In genomic region chr11:19281555-19281954, GRCh38 we compare ENCODE assay signal across 16 cellular contexts. TPM values are rescaled to one million over a fixed set of nuclear protein-coding genes. Genes with fewer than 3 reads are reported as not detected.
A peak's percentile ranks its signal among the peaks of the same experiment; 100 is the strongest.
DNase-seq lines count a peak whose midpoint lies in the region; ATAC-seq, FAIRE-seq and TF ChIP-seq lines count a peak whose summit lies in the region.
"Had no signal": no experiment of that assay in that cellular context is flagged by ENCODE, and none has a peak within 500 bp of the region (broad histone marks: within the 10 kb centered on the region; RNA-seq: fewer than 3 reads in every experiment).

No MANE protein-coding gene starts in this region.

- H3K36me3 ChIP-seq in CD8-positive, alpha-beta memory T cell (ENCODE audit: insufficient read depth, low read length) = no peaks in the 10 kb centered on the region
- H3K36me3 ChIP-seq in KMS-11 (ENCODE audit: insufficient read depth) = no peaks in the 10 kb centered on the region
- H3K36me3 ChIP-seq in K562 (ENCODE audit: control insufficient read depth, insufficient read depth, low read length) = no peaks in the 10 kb centered on the region
- no peaks in the 10 kb centered on the region for H3K36me3 ChIP-seq in SK-N-SH (replicated peaks in 1 of 2; ENCODE audit: control insufficient read depth in 1 of 2, insufficient read depth in 2 of 2, low read length in 1 of 2)
- H3K36me3 ChIP-seq: BLaER1 treated with 17β-estradiol and CSF1 and Interleukin-3, amounts not matched to agents 10 nM and 100 nM had no signal

- no peaks in the 10 kb centered on the region for H3F3A ChIP-seq in SK-N-SH (replicated peaks; ENCODE audit: insufficient read depth)

- no TSS peak for BruUV-seq in K562 (replicated peaks; lab: Mats Ljungman, UMichigan)

- no peaks in the 10 kb centered on the region for H3K27me3 Mint-ChIP-seq in CD8-positive, alpha-beta memory T cell
- H3K27me3 Mint-ChIP-seq in natural killer cell treated with Interleukin-12 subunit alpha and Interleukin-12 subunit beta and Interleukin-15 and Interleukin-18, amount 100 ng/mL, for 72 hours = no peaks in the 10 kb centered on the region
- H3K27me3 Mint-ChIP-seq: CD4-positive, CD25-positive, alpha-beta regulatory T cell had no signal

- no peaks in the 10 kb centered on the region for H3K36me3 Mint-ChIP-seq in CD8-positive, alpha-beta memory T cell
- no peaks in the 10 kb centered on the region for H3K36me3 Mint-ChIP-seq in natural killer cell treated with Interleukin-12 subunit alpha and Interleukin-12 subunit beta and Interleukin-15 and Interleukin-18, amount 100 ng/mL, for 72 hours
- H3K36me3 Mint-ChIP-seq: CD4-positive, CD25-positive, alpha-beta regulatory T cell had no signal

- no peak overlapping the region for H3K4me3 ChIP-seq in CD8-positive, alpha-beta memory T cell (ENCODE audit: low read length)
- H3K4me3 ChIP-seq in KMS-11 (IDR thresholded peaks at IDR 0.05; ENCODE audit: insufficient read depth, low read depth, low read length) (no peak overlapping the region), K562 (no peak overlapping the region), SK-N-SH (ENCODE audit: low read depth in 2 of 2, low read length in 1 of 2) (no peak overlapping the region)
- H3K4me3 ChIP-seq: BLaER1 treated with 17β-estradiol and CSF1 and Interleukin-3, amounts not matched to agents 10 nM and 100 nM; GM23248 had no signal

- peak overlapping the region in 3 of 8 donors; percentile 15 to 82 (median 48) for H3K27ac Mint-ChIP-seq in CD8-positive, alpha-beta memory T cell
- H3K27ac Mint-ChIP-seq in natural killer cell treated with Interleukin-12 subunit alpha and Interleukin-12 subunit beta and Interleukin-15 and Interleukin-18, amount 100 ng/mL, for 72 hours = no peak overlapping the region
- H3K27ac Mint-ChIP-seq: CD4-positive, CD25-positive, alpha-beta regulatory T cell; H9 had no signal

- no peaks in the 10 kb centered on the region for H3K9me3 Mint-ChIP-seq in CD8-positive, alpha-beta memory T cell
- H3K9me3 Mint-ChIP-seq in natural killer cell treated with Interleukin-12 subunit alpha and Interleukin-12 subunit beta and Interleukin-15 and Interleukin-18, amount 100 ng/mL, for 72 hours = no peaks in the 10 kb centered on the region
- H3K9me3 Mint-ChIP-seq: CD4-positive, CD25-positive, alpha-beta regulatory T cell; H9 had no signal

- H2AFZ ChIP-seq in KMS-11 (ENCODE audit: low read depth) (peak overlapping the region; percentile 56; the same call in 1 of the 2 replicates), K562 (ENCODE audit: low read depth, low read length) (no peak overlapping the region), SK-N-SH (ENCODE audit: low read depth) (no peak overlapping the region)
- H2AFZ ChIP-seq: GM23248 had no signal

- POLR2A ChIA-PET in CD8-positive, alpha-beta memory T cell (lab: Charles Lee) = no interaction called here
- POLR2A ChIA-PET in K562 (lab: Yijun Ruan, JAX) = interaction anchor here (0.5 kb wide), 1 partner anchor 32 kb away, joined by 3 read pairs; no protein-coding TSS in a partner anchor
- POLR2A ChIA-PET in SK-N-SH (lab: Yijun Ruan, JAX) = no interaction called here

- no peaks in the 10 kb centered on the region for H3K27me3 ChIP-seq in CD8-positive, alpha-beta memory T cell (ENCODE audit: insufficient read depth, low read length, poor library complexity, severe bottlenecking)
- H3K27me3 ChIP-seq in KMS-11 (ENCODE audit: insufficient read depth, low read depth) = no peaks in the 10 kb centered on the region
- peaks cover 2 to 25% of the 10 kb centered on the region in 2 experiments; a peak in 4 of 5 replicates for H3K27me3 ChIP-seq in K562 (ENCODE audit: control insufficient read depth in 2 of 2, insufficient read depth in 2 of 2, low read length in 2 of 2)
- H3K27me3 ChIP-seq in SK-N-SH (ENCODE audit: insufficient read depth) = peaks cover 9% of the 10 kb centered on the region
- H3K27me3 ChIP-seq: BLaER1 treated with 17β-estradiol and CSF1 and Interleukin-3, amounts not matched to agents 10 nM and 100 nM had no signal

- TF ChIP-seq POLR2A in K562 (conservative IDR thresholded peaks at IDR 0.05) = no peak

- H3K79me2 ChIP-seq in KMS-11 (ENCODE audit: insufficient read depth, low read depth) = no peaks in the 10 kb centered on the region
- H3K79me2 ChIP-seq in K562 (ENCODE audit: control insufficient read depth, insufficient read depth, low read length) = no peaks in the 10 kb centered on the region
- H3K79me2 ChIP-seq in SK-N-SH (ENCODE audit: insufficient read depth) = no peaks in the 10 kb centered on the region

- TF ChIP-seq RAD21 in K562 (CRISPR knock-in tag; conservative IDR thresholded peaks at IDR 0.05 in 1 of 2, IDR thresholded peaks at IDR 0.05 in 1 of 2) = no peak
- TF ChIP-seq RAD21 in SK-N-SH (IDR thresholded peaks at IDR 0.05; ENCODE audit: low read length) = no peak

- DNase-seq in CD8-positive, alpha-beta memory T cell = no peak
- DNase-seq in K562 (ENCODE audit: extremely low read depth in 1 of 4, low spot score in 3 of 4) (no peak), SK-N-SH (no peak), left lobe of liver (ENCODE audit: low spot score) (no peak), GM03348 (ENCODE audit: low spot score) (no peak)
- no peak for DNase-seq in natural killer cell treated with Interleukin-12 subunit alpha and Interleukin-12 subunit beta and Interleukin-15 and Interleukin-18, amount 100 ng/mL, for 72 hours (ENCODE audit: low spot score)
- DNase-seq: Calu3; CD4-positive, CD25-positive, alpha-beta regulatory T cell; DMS79; EL; H9 had no signal

- H3K9me2 ChIP-seq in SK-N-SH = no peaks in the 10 kb centered on the region

- 6% methylated on average over 2 of the region's 2 CpGs for WGBS in K562 (ENCODE audit: insufficient coverage, low coverage, missing lambda C conversion rate)
- WGBS in SK-N-SH (ENCODE audit: low lambda C conversion rate) = 58% methylated on average over 2 of the region's 2 CpGs

- H3K9me1 ChIP-seq in K562 (ENCODE audit: control insufficient read depth, insufficient read depth, low read length) = no peaks in the 10 kb centered on the region

- TF ChIP-seq EP300 in K562 (IDR thresholded peaks at IDR 0.05; ENCODE audit: low read length) (no peak), SK-N-SH (IDR thresholded peaks at IDR 0.05; ENCODE audit: borderline replicate concordance in 1 of 2, low read depth in 1 of 2, low read length in 1 of 2) (no peak)

- FAIRE-seq in K562 (lab: Jason Lieb, UNC) = no peak
- FAIRE-seq: G401.6 had no signal

- intact Hi-C loops in K562 (cut with micrococcal nuclease) = no loop called here

- no peak overlapping the region for H3K27ac ChIP-seq in CD8-positive, alpha-beta memory T cell (ENCODE audit: low read depth, low read length)
- H3K27ac ChIP-seq in KMS-11 = no peak overlapping the region
- no peak overlapping the region for H3K27ac ChIP-seq in K562 (ENCODE audit: extremely low read depth, low read depth, low read length)
- H3K27ac ChIP-seq in SK-N-SH (ENCODE audit: low read depth in 2 of 2, low read length in 1 of 2) = no peak overlapping the region
- H3K27ac ChIP-seq: BLaER1 treated with 17β-estradiol and CSF1 and Interleukin-3, amounts not matched to agents 10 nM and 100 nM; GM23248 had no signal

- TF ChIP-seq CTCF in KMS-11 (conservative IDR thresholded peaks at IDR 0.05; ENCODE audit: low read depth, low read length) (no peak), K562 (IDR thresholded peaks at IDR 0.05 in 2 of 3, conservative IDR thresholded peaks at IDR 0.05 in 1 of 3; ENCODE audit: insufficient read depth in 2 of 3, low read depth in 1 of 3, low read length in 3 of 3) (no peak), SK-N-SH (IDR thresholded peaks at IDR 0.05) (no peak)

- peaks cover 50 to 66% (median 54%) of the 10 kb centered on the region in 3 donors for H3K4me1 Mint-ChIP-seq in CD8-positive, alpha-beta memory T cell
- peaks cover 53 to 54% of the 10 kb centered on the region in 2 donors for H3K4me1 Mint-ChIP-seq in natural killer cell treated with Interleukin-12 subunit alpha and Interleukin-12 subunit beta and Interleukin-15 and Interleukin-18, amount 100 ng/mL, for 72 hours (ENCODE audit: low read depth in 2 of 2)

- H3K9ac ChIP-seq in KMS-11 (no peak overlapping the region), K562 (ENCODE audit: insufficient read depth in 1 of 2, low read depth in 2 of 2, low read length in 2 of 2) (no peak overlapping the region), SK-N-SH (no peak overlapping the region)
- H3K9ac ChIP-seq: BLaER1 treated with 17β-estradiol and CSF1 and Interleukin-3, amounts not matched to agents 10 nM and 100 nM; GM23248 had no signal

- ATAC-seq in K562 (no peak), left lobe of liver (no peak), HG03039 (IDR thresholded peaks at IDR 0.05; ENCODE audit: unreplicated experiment) (no peak)
- no peak for ATAC-seq in natural killer cell treated with Interleukin-12 subunit alpha and Interleukin-12 subunit beta and Interleukin-15 and Interleukin-18, amount 100 ng/mL, for 72 hours

- no peaks in the 10 kb centered on the region for H3K9me3 ChIP-seq in CD8-positive, alpha-beta memory T cell (ENCODE audit: low read length)
- H3K9me3 ChIP-seq in K562 (replicated peaks; ENCODE audit: control insufficient read depth, insufficient read depth, low read depth, low read length) = no peaks in the 10 kb centered on the region
- no peaks in the 10 kb centered on the region for H3K9me3 ChIP-seq in SK-N-SH
- H3K9me3 ChIP-seq: BLaER1 treated with 17β-estradiol and CSF1 and Interleukin-3, amounts not matched to agents 10 nM and 100 nM had no signal

- CTCF ChIA-PET in CD8-positive, alpha-beta memory T cell (lab: Charles Lee) = interaction anchor here (0.8 to 0.9 kb wide), 2 partner anchors 22 to 32 kb away, joined by 3 to 5 read pairs; no protein-coding TSS in a partner anchor
- CTCF ChIA-PET in K562 (lab: Yijun Ruan, JAX; ENCODE audit: low intra/inter-chr PET ratio) (no interaction called here), SK-N-SH (lab: Yijun Ruan, JAX) (interaction anchor here (1.0 to 2.3 kb wide), 7 partner anchors 14 to 278 kb away, joined by 3 to 9 read pairs (median 5); no protein-coding TSS in a partner anchor)

- in situ Hi-C loops in K562 (cut with MboI) = loop anchor here (10.0 kb wide), 1 partner anchor 463 kb away; no protein-coding TSS in a partner anchor

- H4K20me1 ChIP-seq in KMS-11 (ENCODE audit: insufficient read depth) (no peaks in the 10 kb centered on the region), K562 (replicated peaks; ENCODE audit: control insufficient read depth, insufficient read depth, low read length) (no peaks in the 10 kb centered on the region; the same call in 1 of the 2 replicates), SK-N-SH (ENCODE audit: insufficient read depth) (no peaks in the 10 kb centered on the region)
- H4K20me1 ChIP-seq: BLaER1 treated with 17β-estradiol and CSF1 and Interleukin-3, amounts not matched to agents 10 nM and 100 nM had no signal

- peak overlapping the region in 4 of 7 donors; percentile 67 to 93 (median 74) for H3K4me3 Mint-ChIP-seq in CD8-positive, alpha-beta memory T cell
- peak overlapping the region; percentile 61 for H3K4me3 Mint-ChIP-seq in natural killer cell treated with Interleukin-12 subunit alpha and Interleukin-12 subunit beta and Interleukin-15 and Interleukin-18, amount 100 ng/mL, for 72 hours
- H3K4me3 Mint-ChIP-seq: CD4-positive, CD25-positive, alpha-beta regulatory T cell; H9 had no signal

- H3K4me2 ChIP-seq in KMS-11 = peak overlapping the region; percentile 58; the same call in 1 of the 2 replicates
- H3K4me2 ChIP-seq in K562 (ENCODE audit: insufficient read depth, low read length) = no peak overlapping the region
- H3K4me2 ChIP-seq in SK-N-SH = no peak overlapping the region
- H3K4me2 ChIP-seq: BLaER1 treated with 17β-estradiol and CSF1 and Interleukin-3, amounts not matched to agents 10 nM and 100 nM had no signal

- H3K4me1 ChIP-seq in CD8-positive, alpha-beta memory T cell (ENCODE audit: insufficient read depth, low read length) = peaks cover 30% of the 10 kb centered on the region
- H3K4me1 ChIP-seq in KMS-11 (ENCODE audit: low read depth, poor library complexity, severe bottlenecking) = peaks cover 14% of the 10 kb centered on the region
- no peaks in the 10 kb centered on the region for H3K4me1 ChIP-seq in K562 (replicated peaks in 1 of 2; ENCODE audit: control insufficient read depth in 2 of 2, insufficient read depth in 2 of 2, low read length in 2 of 2)
- peaks cover 0 to 4% of the 10 kb centered on the region in 2 experiments; a peak in 1 of 4 replicates for H3K4me1 ChIP-seq in SK-N-SH (ENCODE audit: control insufficient read depth in 1 of 2, insufficient read depth in 2 of 2, low read depth in 1 of 2, low read length in 1 of 2)

RNA-seq across cellular contexts. Expression of gene E2F8, which starts 40.8 kb away (rescaled TPM):
- total RNA-seq in CD8-positive, alpha-beta memory T cell = 10 to 100 TPM; 12.7 to 16.5 TPM
- polyA plus RNA-seq in CD8-positive, alpha-beta memory T cell = 0.16 TPM
- 34.6 and 59.6 TPM in 2 replicates for total RNA-seq in K562 (2011; cell fraction: chromatin; rRNA removed; ENCODE audit: low replicate concordance)
- 16.7 and 20.3 TPM in 2 replicates for total RNA-seq in K562 (2011; cell fraction: nucleolus; rRNA removed)
- total RNA-seq in K562 (2011; cell fraction: nucleoplasm; rRNA removed) = 18.7 and 23.2 TPM in 2 replicates
- 6.9 and 9.3 TPM in 2 replicates for total RNA-seq in K562 (2014; rRNA removed)
- 11.9 and 13.8 TPM in 2 replicates for total RNA-seq in K562 (2014; rRNA removed; fragmentation: Illumina TruSeq; extraction: Trizol)
- total RNA-seq in K562 (2015; rRNA removed; fragmentation: Illumina TruSeq; extraction: Trizol) = 14.0 and 15.1 TPM in 2 replicates
- 16.1 and 17.6 TPM in 2 replicates for total RNA-seq in K562 (2021)
- 12.1 and 14.5 TPM in 2 replicates for polyA plus RNA-seq in K562 (2011; rRNA removed)
- 9.8 and 10.3 TPM in 2 replicates for polyA plus RNA-seq in K562 (2011; cell fraction: cytosol; rRNA removed)
- 41.0 and 43.5 TPM in 2 replicates for polyA plus RNA-seq in K562 (2011; cell fraction: nucleus; rRNA removed)
- 9.1 and 9.3 TPM in 2 replicates for polyA plus RNA-seq in K562 (2012)
- 23.0 and 23.6 TPM in 2 replicates for polyA plus RNA-seq in K562 (2014; fragmentation: Illumina TruSeq; extraction: Trizol)
- 10 to 100 TPM in 1 of 2 experiments, 1 to 10 TPM in 1; 7.2 to 11.1 TPM for polyA plus RNA-seq in K562 (2014; fragmentation: Nextera tagmentation; extraction: Ambion mirVana)
- 11.1 and 13.1 TPM in 2 replicates for polyA plus RNA-seq in K562 (2014; rRNA removed)
- 15.2 and 18.6 TPM in 2 replicates for polyA minus RNA-seq in K562 (2011; rRNA and poly(A)+ RNA removed)
- polyA minus RNA-seq in K562 (2011; cell fraction: cytosol; rRNA and poly(A)+ RNA removed) = 5.3 and 8.3 TPM in 2 replicates
- polyA minus RNA-seq in K562 (2011; cell fraction: nucleus; rRNA and poly(A)+ RNA removed) = 42.8 and 53.8 TPM in 2 replicates
- total RNA-seq in natural killer cell treated with Interleukin-12 subunit alpha and Interleukin-12 subunit beta and Interleukin-15 and Interleukin-18, amount 100 ng/mL, for 72 hours = 10 to 100 TPM; 12.0 to 22.3 TPM
- 2.5 and 2.7 TPM in 2 replicates for polyA plus RNA-seq in SK-N-SH (2012; rRNA removed)
- polyA plus RNA-seq in SK-N-SH (2012; cell fraction: cytosol; rRNA removed) = 2.0 and 2.1 TPM in 2 replicates
- 2.9 and 3.6 TPM in 2 replicates for polyA plus RNA-seq in SK-N-SH (2012; cell fraction: nucleus; rRNA removed)
- 0.08 TPM for total RNA-seq in left lobe of liver
